Comparison of ENCODE assay signal across 10 cellular contexts in the genomic region with DNA sequence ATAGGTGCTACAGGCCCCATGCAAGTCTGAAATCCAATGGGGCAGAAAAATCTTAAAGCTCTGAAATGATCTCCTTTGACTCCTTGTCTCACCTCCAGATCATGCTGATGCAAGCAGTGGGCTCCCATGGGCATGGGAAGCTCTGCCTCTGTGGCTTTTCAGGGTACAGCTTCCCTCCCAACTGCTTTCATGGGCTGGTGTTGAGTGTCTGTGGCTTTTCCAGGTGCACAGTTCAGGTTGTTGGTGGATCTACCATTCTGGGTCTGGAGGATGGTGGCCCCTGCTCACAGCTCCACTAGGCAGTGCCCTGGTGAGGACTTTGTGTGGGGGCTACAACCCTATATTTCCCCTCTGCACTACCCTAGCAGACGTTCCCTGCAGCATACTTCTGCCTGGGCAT.
"Had no signal": no experiment of that assay in that cellular context is flagged by ENCODE, and none has a peak within 500 bp of the region (broad histone marks: within the 10 kb centered on the region; RNA-seq: fewer than 3 reads in every experiment).

No MANE protein-coding gene starts in this region.

- DNase-seq: GM23248, GOT3, H7, HFFc6, KBM-7 had no signal

- H3K4me1 ChIP-seq: HAP-1 had no signal

- H3K27me3 Mint-ChIP-seq: IgD-negative memory B cell had no signal

- H3K9me3 ChIP-seq: HAP-1 had no signal

- H3K36me3 ChIP-seq: HAP-1 had no signal

- H3K9ac ChIP-seq: GM23248 had no signal

- H3K4me3 ChIP-seq: GM23248, HAP-1 had no signal

- H3K36me3 Mint-ChIP-seq: IgD-negative memory B cell had no signal

- ATAC-seq: HCT116, HepG2 had no signal

- H3K4me3 Mint-ChIP-seq: HFFc6, IgD-negative memory B cell had no signal

- H2AFZ ChIP-seq: GM23248 had no signal

- H3K27ac ChIP-seq: GM23248, HL-60 had no signal

- H3K27ac Mint-ChIP-seq: HFFc6, IgD-negative memory B cell had no signal
